ENCODE assay signal across 18 cellular contexts in the genomic region with DNA sequence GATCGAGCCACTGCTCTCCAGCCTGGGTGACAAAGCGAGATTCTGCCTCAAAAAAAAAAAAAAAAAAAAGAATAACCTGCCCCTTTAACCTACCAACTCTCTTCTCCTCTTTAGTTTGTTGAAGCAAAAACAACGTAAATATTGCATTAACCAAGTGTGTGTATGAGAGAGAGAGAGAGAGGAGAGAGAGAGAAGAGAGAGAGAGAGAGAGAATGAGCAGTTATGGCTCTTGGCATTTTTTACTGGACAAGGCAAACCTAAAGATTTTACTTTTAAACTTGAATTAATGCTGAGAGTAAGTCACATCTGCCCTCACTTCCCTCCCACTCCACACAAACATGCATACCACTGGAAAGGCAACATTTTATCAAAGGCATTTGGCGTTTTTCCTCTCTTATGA. TPM values are rescaled to one million over a fixed set of nuclear protein-coding genes. Genes with fewer than 3 reads are reported as not detected.
DNase-seq lines count a peak whose midpoint lies in the region; ATAC-seq, FAIRE-seq and TF ChIP-seq lines count a peak whose summit lies in the region.
"Had no signal": no experiment of that assay in that cellular context is flagged by ENCODE, and none has a peak within 500 bp of the region (broad histone marks: within the 10 kb centered on the region; RNA-seq: fewer than 3 reads in every experiment).

No MANE protein-coding gene starts in this region.

- H3K4me1 ChIP-seq in CD8-positive, alpha-beta T cell (ENCODE audit: insufficient read depth, low read length): peaks cover 47% of the 10 kb centered on the region
- H3K4me1 ChIP-seq in HEK293 (ENCODE audit: control insufficient read depth, insufficient read depth, low read length) (peaks cover 18% of the 10 kb centered on the region), astrocyte (ENCODE audit: insufficient read depth, low read length) (peaks cover 15% of the 10 kb centered on the region), BE2C (no peaks in the 10 kb centered on the region)

- ATAC-seq in CD8-positive, alpha-beta T cell: no peak
- ATAC-seq in natural killer cell treated with Interleukin-12 subunit alpha and Interleukin-12 subunit beta and Interleukin-15 and Interleukin-18, amount 100 ng/mL, for 72 hours: no peak
- ATAC-seq in HG03565 (IDR thresholded peaks at IDR 0.05; ENCODE audit: unreplicated experiment) (no peak), HG03520 (IDR thresholded peaks at IDR 0.05; ENCODE audit: unreplicated experiment) (no peak)
- ATAC-seq: right cardiac atrium had no signal

- no peak overlapping the region for H2AFZ ChIP-seq in astrocyte (ENCODE audit: low read depth, low read length)

- no peaks in the 10 kb centered on the region for H3K36me3 ChIP-seq in CD8-positive, alpha-beta T cell (ENCODE audit: insufficient read depth, low read length)
- no peaks in the 10 kb centered on the region for H3K36me3 ChIP-seq in HEK293 (ENCODE audit: control insufficient read depth in 2 of 2, insufficient read depth in 1 of 2, low read length in 2 of 2)
- H3K36me3 ChIP-seq in astrocyte (ENCODE audit: insufficient read depth, low read length): no peaks in the 10 kb centered on the region
- no peaks in the 10 kb centered on the region for H3K36me3 ChIP-seq in BE2C
- H3K36me3 ChIP-seq: cardiac muscle cell, left ventricle myocardium inferior, thyroid gland had no signal

- no peaks in the 10 kb centered on the region for H3K27me3 Mint-ChIP-seq in CD8-positive, alpha-beta T cell (ENCODE audit: low read depth)
- peaks cover 6% of the 10 kb centered on the region for H3K27me3 Mint-ChIP-seq in astrocyte (ENCODE audit: low read depth, unreplicated experiment)
- no peaks in the 10 kb centered on the region for H3K27me3 Mint-ChIP-seq in natural killer cell treated with Interleukin-12 subunit alpha and Interleukin-12 subunit beta and Interleukin-15 and Interleukin-18, amount 100 ng/mL, for 72 hours

- intact Hi-C loops in CD8-positive, alpha-beta T cell (cut with DNase I, micrococcal nuclease): loop anchor here in 1 of 2 experiments (10.0 kb wide), 1 partner anchor 565 kb away; a partner anchor contains a TSS

- CTCF ChIA-PET in CD8-positive, alpha-beta T cell (lab: Charles Lee): interaction anchor here (0.7 to 5.5 kb wide), 17 partner anchors 11 to 296 kb away, joined by 3 to 54 read pairs (median 6); a partner anchor contains a TSS
- CTCF ChIA-PET in HEK293 (lab: Yijun Ruan, JAX): interaction anchor here (1.6 kb wide), 1 partner anchor 18 kb away, joined by 4 read pairs; no protein-coding TSS in a partner anchor

- no peak for TF ChIP-seq CTCF in CD8-positive, alpha-beta T cell (IDR thresholded peaks at IDR 0.05)
- no peak for TF ChIP-seq CTCF in HEK293 (tag by site-specific recombination; IDR thresholded peaks at IDR 0.05)
- TF ChIP-seq CTCF in astrocyte (IDR thresholded peaks at IDR 0.05; ENCODE audit: insufficient read depth, low read depth, low read length): no peak
- TF ChIP-seq CTCF in BE2C (IDR thresholded peaks at IDR 0.05; ENCODE audit: low read depth, low read length): no peak

- H4K20me1 ChIP-seq in astrocyte (ENCODE audit: insufficient read depth, low read length): no peaks in the 10 kb centered on the region

- peaks cover 39% of the 10 kb centered on the region for H3K36me3 Mint-ChIP-seq in CD8-positive, alpha-beta T cell
- peaks cover 2% of the 10 kb centered on the region for H3K36me3 Mint-ChIP-seq in astrocyte (ENCODE audit: low read depth, unreplicated experiment)
- H3K36me3 Mint-ChIP-seq in natural killer cell treated with Interleukin-12 subunit alpha and Interleukin-12 subunit beta and Interleukin-15 and Interleukin-18, amount 100 ng/mL, for 72 hours: no peaks in the 10 kb centered on the region
- H3K36me3 Mint-ChIP-seq: naive B cell had no signal

- no peaks in the 10 kb centered on the region for H3K27me3 ChIP-seq in CD8-positive, alpha-beta T cell (ENCODE audit: insufficient read depth, low read length)
- H3K27me3 ChIP-seq in astrocyte (ENCODE audit: insufficient read depth, low read length): peaks cover 4% of the 10 kb centered on the region
- H3K27me3 ChIP-seq in BE2C: peaks cover 47% of the 10 kb centered on the region
- H3K27me3 ChIP-seq: cardiac muscle cell, thyroid gland had no signal

- no peak overlapping the region for H3K4me2 ChIP-seq in astrocyte (ENCODE audit: low read length)

- no peaks in the 10 kb centered on the region for H3K9me3 Mint-ChIP-seq in CD8-positive, alpha-beta T cell
- H3K9me3 Mint-ChIP-seq in astrocyte (ENCODE audit: unreplicated experiment): no peaks in the 10 kb centered on the region
- peaks cover 3% of the 10 kb centered on the region for H3K9me3 Mint-ChIP-seq in natural killer cell treated with Interleukin-12 subunit alpha and Interleukin-12 subunit beta and Interleukin-15 and Interleukin-18, amount 100 ng/mL, for 72 hours
- H3K9me3 Mint-ChIP-seq: naive B cell had no signal

- H3K4me3 ChIP-seq in CD8-positive, alpha-beta T cell (ENCODE audit: low read depth, low read length): peak overlapping the region; percentile 92
- H3K4me3 ChIP-seq in HEK293 (ENCODE audit: low read depth, low read length): no peak overlapping the region
- H3K4me3 ChIP-seq in astrocyte (ENCODE audit: insufficient read depth, low read depth, low read length): no peak overlapping the region
- H3K4me3 ChIP-seq in BE2C (ENCODE audit: low read depth, low read length): no peak overlapping the region
- H3K4me3 ChIP-seq: cardiac muscle cell, left ventricle myocardium inferior, thyroid gland had no signal

- POLR2A ChIA-PET in CD8-positive, alpha-beta T cell (lab: Charles Lee): interaction anchor here (1.0 to 8.5 kb wide), 10 partner anchors 8 to 299 kb away, joined by 3 to 145 read pairs (median 10); a partner anchor contains a TSS
- POLR2A ChIA-PET in HEK293 (lab: Yijun Ruan, JAX): interaction anchor here (1.1 kb wide), 1 partner anchor 22 kb away, joined by 4 read pairs; no protein-coding TSS in a partner anchor

- FAIRE-seq in astrocyte (lab: Jason Lieb, UNC): no peak

- H3K4me3 Mint-ChIP-seq in CD8-positive, alpha-beta T cell: peak overlapping the region; percentile 94
- peak overlapping the region; percentile 58 for H3K4me3 Mint-ChIP-seq in astrocyte (ENCODE audit: unreplicated experiment)
- H3K4me3 Mint-ChIP-seq in natural killer cell treated with Interleukin-12 subunit alpha and Interleukin-12 subunit beta and Interleukin-15 and Interleukin-18, amount 100 ng/mL, for 72 hours: peak overlapping the region; percentile 51

- peaks cover 8% of the 10 kb centered on the region for H3K79me2 ChIP-seq in astrocyte (ENCODE audit: insufficient read depth, low read length)

- H3K27ac Mint-ChIP-seq in CD8-positive, alpha-beta T cell: peak overlapping the region; percentile 100
- peak overlapping the region; percentile 38 for H3K27ac Mint-ChIP-seq in astrocyte (ENCODE audit: unreplicated experiment)
- peak overlapping the region; percentile 4 to 52 for H3K27ac Mint-ChIP-seq in natural killer cell treated with Interleukin-12 subunit alpha and Interleukin-12 subunit beta and Interleukin-15 and Interleukin-18, amount 100 ng/mL, for 72 hours
- H3K27ac Mint-ChIP-seq: naive B cell had no signal

- no peak for DNase-seq in CD8-positive, alpha-beta T cell
- DNase-seq in astrocyte (ENCODE audit: low read depth): no peak
- DNase-seq in natural killer cell treated with Interleukin-12 subunit alpha and Interleukin-12 subunit beta and Interleukin-15 and Interleukin-18, amount 100 ng/mL, for 72 hours (ENCODE audit: low spot score): no peak
- no peak for DNase-seq in BE2C
- DNase-seq: activated gamma-delta T cell treated with Interleukin-2 at 50 U/mL for 16 hours, left ventricle myocardium inferior, naive B cell, NCI-H1436, NCI-H345, right cardiac atrium, thyroid gland had no signal

- H3K27ac ChIP-seq in CD8-positive, alpha-beta T cell (ENCODE audit: low read depth, low read length): peak overlapping the region; percentile 94
- H3K27ac ChIP-seq in HEK293 (ENCODE audit: extremely low read depth, low read depth, low read length) (no peak overlapping the region), astrocyte (ENCODE audit: low read depth, low read length) (no peak overlapping the region)
- H3K27ac ChIP-seq: C4-2B, cardiac muscle cell, left ventricle myocardium inferior, thyroid gland had no signal

- no peak overlapping the region for H3K9ac ChIP-seq in astrocyte (ENCODE audit: low read length)

- no peaks in the 10 kb centered on the region for H3K9me3 ChIP-seq in CD8-positive, alpha-beta T cell (ENCODE audit: low read length)
- no peaks in the 10 kb centered on the region for H3K9me3 ChIP-seq in HEK293 (ENCODE audit: control insufficient read depth, insufficient read depth, low read depth, low read length)
- H3K9me3 ChIP-seq in astrocyte (ENCODE audit: insufficient read depth, low read depth, low read length): no peaks in the 10 kb centered on the region
- no peaks in the 10 kb centered on the region for H3K9me3 ChIP-seq in BE2C
- H3K9me3 ChIP-seq: left ventricle myocardium inferior, thyroid gland had no signal

- H3K4me1 Mint-ChIP-seq in CD8-positive, alpha-beta T cell (ENCODE audit: low read depth): peaks cover 66% of the 10 kb centered on the region
- peaks cover 20% of the 10 kb centered on the region for H3K4me1 Mint-ChIP-seq in astrocyte (ENCODE audit: low read depth, unreplicated experiment)
- H3K4me1 Mint-ChIP-seq in natural killer cell treated with Interleukin-12 subunit alpha and Interleukin-12 subunit beta and Interleukin-15 and Interleukin-18, amount 100 ng/mL, for 72 hours (ENCODE audit: low read depth in 2 of 2): peaks cover 63 to 66% of the 10 kb centered on the region in 2 donors

TF ChIP-seq in HEK293, 187 proteins besides CTCF, POLR2A, EP300 and RAD21:
- TF ChIP-seq ZNF596 (tag by site-specific recombination; IDR thresholded peaks at IDR 0.05) (peak; percentile 94), ZNF19 (tag by site-specific recombination; IDR thresholded peaks at IDR 0.05; ENCODE audit: low read depth) (no peak)

RNA-seq across cellular contexts. Expression of a gene that starts 3.0 kb away (rescaled TPM):
- 10 to 100 TPM; 46.7 to 47.0 TPM for total RNA-seq in CD8-positive, alpha-beta T cell
- 108 and 120 TPM in 2 replicates for total RNA-seq in astrocyte
- 10 to 100 TPM; 29.0 to 46.7 TPM for total RNA-seq in natural killer cell treated with Interleukin-12 subunit alpha and Interleukin-12 subunit beta and Interleukin-15 and Interleukin-18, amount 100 ng/mL, for 72 hours
- polyA plus RNA-seq in BE2C (2012; ENCODE audit: insufficient read depth, insufficient read length, low read depth): not detected

RNA-seq across cellular contexts. Expression of a gene that starts 45.6 kb away (rescaled TPM):
- not detected for total RNA-seq in CD8-positive, alpha-beta T cell
- total RNA-seq in astrocyte: not detected in 2 replicates
- total RNA-seq in natural killer cell treated with Interleukin-12 subunit alpha and Interleukin-12 subunit beta and Interleukin-15 and Interleukin-18, amount 100 ng/mL, for 72 hours: not detected
- not detected for polyA plus RNA-seq in BE2C (2012; ENCODE audit: insufficient read depth, insufficient read length, low read depth)
- total RNA-seq: cardiac muscle cell, fibroblast of lung, left ventricle myocardium inferior, LHCN-M2, right cardiac atrium, thyroid gland had no signal
- polyA plus RNA-seq: fibroblast of lung, right cardiac atrium had no signal

Comparison
In these comparisons a context has a peak if more than half of its experiments do, and no peak if none do; other contexts are left out.
1. H3K27ac Mint-ChIP-seq: peak in every context shown above with its lines; median percentile 100 in CD8-positive, alpha-beta T cell; 38 in astrocyte; 28 in natural killer cell treated with Interleukin-12 subunit alpha and Interleukin-12 subunit beta and Interleukin-15 and Interleukin-18, amount 100 ng/mL, for 72 hours.